In genomic region chr19:44570984-44571684, GRCh38 we compare ENCODE assay signal across 8 cellular contexts. TPM values are rescaled to one million over a fixed set of nuclear protein-coding genes. Genes with fewer than 3 reads are reported as not detected.
DNase-seq lines count a peak whose midpoint lies in the region; ATAC-seq and TF ChIP-seq lines count a peak whose summit lies in the region.

No MANE protein-coding gene starts in this region.

- H3K4me3 ChIP-seq in epithelial cell of esophagus (ENCODE audit: low read length): no peak overlapping the region

- peak; percentile 72 for TF ChIP-seq CTCF in epithelial cell of esophagus (IDR thresholded peaks at IDR 0.05; ENCODE audit: insufficient read depth, low read depth, low read length, missing control alignments)

- DNase-seq in AG20443 (ENCODE audit: low spot score) (peak; percentile 81), GM19240 (ENCODE audit: insufficient read length, low spot score) (peak; percentile 29), NCI-H345 (lab: John Stamatoyannopoulos, UW) (peak; percentile 50), epithelial cell of esophagus (ENCODE audit: low read depth) (peak; percentile 83), mucosa of gallbladder (ENCODE audit: low spot score) (peak; percentile 79), superior temporal gyrus (ENCODE audit: extremely low spot score) (peak; percentile 87)
- DNase-seq in activated CD4-positive, alpha-beta T cell treated with anti-CD3 and anti-CD28 coated beads, Interleukin-2, amount 50 U/mL, for 1 hour: peak; percentile 30

- no peak for ATAC-seq in GM21786 (IDR thresholded peaks at IDR 0.05; ENCODE audit: unreplicated experiment)

RNA-seq across cellular contexts. Expression of gene CEACAM20, which starts 41.7 kb away (rescaled TPM):
- 0.12 TPM for total RNA-seq in mucosa of gallbladder

RNA-seq across cellular contexts. Expression of gene IGSF23, which starts 42.2 kb away (rescaled TPM):
- total RNA-seq in mucosa of gallbladder: not detected

Comparison
In these comparisons a context has a peak if more than half of its experiments do, and no peak if none do; other contexts are left out.
1. DNase-seq: peak in every context shown above with its lines; median percentile 87 in superior temporal gyrus; 83 in epithelial cell of esophagus; 81 in AG20443; 79 in mucosa of gallbladder; 50 in NCI-H345; 30 in activated CD4-positive, alpha-beta T cell treated with anti-CD3 and anti-CD28 coated beads, Interleukin-2, amount 50 U/mL, for 1 hour; 29 in GM19240.